ENCODE assay signal across 17 cellular contexts in the genomic region with DNA sequence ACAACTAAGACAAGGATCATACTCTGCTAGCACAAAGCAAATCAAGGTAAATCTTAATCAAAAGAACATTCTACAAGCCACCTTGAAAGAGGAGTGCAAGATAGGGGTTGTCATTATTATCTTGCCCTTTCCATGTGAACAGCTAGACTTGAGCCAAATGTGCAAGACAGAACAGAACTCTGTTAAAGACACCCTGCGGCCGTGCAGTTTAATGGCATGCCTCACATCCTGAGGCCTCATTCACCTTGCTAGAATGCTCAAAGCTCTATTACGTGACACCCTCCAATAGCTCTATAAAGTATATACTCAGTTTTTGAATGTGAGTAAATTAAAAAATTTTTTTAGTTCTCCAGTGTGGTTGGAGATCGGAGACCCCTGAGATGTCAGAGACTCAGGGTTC.
"Had no signal": no experiment of that assay in that cellular context is flagged by ENCODE, and none has a peak within 500 bp of the region (broad histone marks: within the 10 kb centered on the region; RNA-seq: fewer than 3 reads in every experiment).

No MANE protein-coding gene starts in this region.

- ATAC-seq: left colon; naive thymus-derived CD4-positive, alpha-beta T cell; stimulated activated naive B cell treated with anti-CD40 and anti-IgM and Interleukin-4, amounts not matched to agents 10 μg/mL and 1 μg/mL and 100 μg/mL, for 72 hours; stimulated activated naive CD8-positive, alpha-beta T cell treated with anti-CD3 and anti-CD28 coated beads, Interleukin-15, amount 100 ng/mL, for 72 hours had no signal

- DNase-seq: effector memory CD4-positive, alpha-beta T cell; erythroblast; foreskin melanocyte; head of caudate nucleus; left colon; mesendoderm; naive thymus-derived CD4-positive, alpha-beta T cell; posterior cingulate gyrus; sigmoid colon; stimulated activated CD4-positive, alpha-beta T cell treated with anti-CD3 and anti-CD28 coated beads, Interleukin-2, amount 100 ng/mL, for 24 hours; stimulated activated CD4-positive, alpha-beta T cell treated with anti-CD3 and anti-CD28 coated beads, Interleukin-4, amount 100 ng/mL, for 4 hours; stimulated activated naive B cell treated with anti-CD40 and anti-IgM and Interleukin-4, amounts not matched to agents 10 μg/mL and 1 μg/mL and 100 μg/mL, for 72 hours; stimulated activated naive CD8-positive, alpha-beta T cell treated with anti-CD3 and anti-CD28 coated beads, Interleukin-15, amount 100 ng/mL, for 72 hours; testis had no signal

- H3K27ac ChIP-seq: hepatocyte, skin epidermis, testis had no signal

- H3K27me3 ChIP-seq: hepatocyte, sigmoid colon, testis had no signal

- FAIRE-seq: urothelium cell line had no signal

- H3K4me3 ChIP-seq: hepatocyte, sigmoid colon, skin epidermis, testis had no signal

- H2AFZ ChIP-seq: hepatocyte had no signal

- H3K9me3 ChIP-seq: sigmoid colon, testis had no signal

- H3K4me2 ChIP-seq: hepatocyte had no signal

- H3K79me2 ChIP-seq: hepatocyte had no signal
